ENCODE assay signal across 25 cellular contexts in the genomic region with DNA sequence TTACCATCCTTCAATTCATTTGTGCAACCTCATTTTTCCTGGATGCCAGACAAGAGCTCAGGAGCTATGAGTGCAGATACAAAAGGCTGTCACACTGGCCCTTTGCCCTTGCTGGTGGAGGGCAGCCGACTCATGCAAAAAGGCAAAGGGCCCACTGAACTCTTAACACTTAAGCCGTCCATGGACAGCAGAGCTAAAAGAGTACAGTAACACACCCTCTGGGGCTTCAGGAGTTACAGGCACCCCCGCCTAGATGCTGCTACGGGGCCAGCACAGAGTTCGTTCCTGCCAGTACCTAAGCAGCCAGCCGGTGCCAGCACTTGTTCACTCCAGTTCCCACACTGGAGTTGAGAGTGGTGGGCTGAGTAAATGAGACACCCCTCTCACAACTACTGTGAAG.
"Had no signal": no experiment of that assay in that cellular context is flagged by ENCODE, and none has a peak within 500 bp of the region (broad histone marks: within the 10 kb centered on the region; RNA-seq: fewer than 3 reads in every experiment).

No MANE protein-coding gene starts in this region.

- H3K27ac ChIP-seq: adrenal gland, body of pancreas, breast epithelium, SJCRH30, SK-N-MC had no signal

- H3K27me3 Mint-ChIP-seq: activated CD4-positive, alpha-beta T cell treated with anti-CD3 and anti-CD28 coated beads, Interleukin-2, amount 10 ng/mL, durations not matched to agents 24 days and 14 days; activated CD8-positive, alpha-beta T cell treated with anti-CD3 and anti-CD28 coated beads for 36 hours had no signal

- DNase-seq: activated CD4-positive, alpha-beta T cell treated with anti-CD3 and anti-CD28 coated beads, Interleukin-2, amount 10 ng/mL, durations not matched to agents 24 days and 14 days; activated CD4-positive, alpha-beta T cell treated with anti-CD3 and anti-CD28 coated beads, Interleukin-2, amount 50 U/mL, for 4 hours; activated CD8-positive, alpha-beta T cell treated with anti-CD3 and anti-CD28 coated beads for 36 hours; activated gamma-delta T cell treated with Interleukin-2 at 50 U/mL for 16 hours; activated naive CD4-positive, alpha-beta T cell treated with anti-CD3 and anti-CD28 coated beads for 36 hours; activated T-cell treated with anti-CD3 and anti-CD28 coated beads for 4 hours; activated T-cell treated with anti-CD3 and anti-CD28 coated beads, Interleukin-2, amount 50 U/mL, for 4 hours; adrenal gland; body of pancreas; NCI-H1048; NCI-H1105 treated with DMSO at 0.1 percent for 48 hours; NCI-H1436; NCI-H1694 treated with DMSO at 0.1 percent for 48 hours; NCI-H2029; NCI-H345; NCI-H524 treated with DMSO at 0.1 percent for 48 hours; SHP77; SJCRH30; T1000 had no signal

- H3K4me3 Mint-ChIP-seq: activated CD4-positive, alpha-beta T cell treated with anti-CD3 and anti-CD28 coated beads, Interleukin-2, amount 10 ng/mL, durations not matched to agents 24 days and 14 days; activated CD8-positive, alpha-beta T cell treated with anti-CD3 and anti-CD28 coated beads for 36 hours; activated naive CD4-positive, alpha-beta T cell treated with anti-CD3 and anti-CD28 coated beads for 36 hours; activated T-cell treated with anti-CD3 and anti-CD28 coated beads, Interleukin-2, amount 50 U/mL, for 4 hours; activated T-helper 1 cell treated with anti-CD3 and anti-CD28 coated beads, Interleukin-12 subunit alpha, Interleukin-12 subunit beta, Interleukin-2, Interleukin-4 antibody, amounts not matched to agents 30 ng/mL and 10 ng/mL and 1 ng/mL, durations not matched to agents 14 hours and 24 hours and 36 hours had no signal

- H3K9me3 Mint-ChIP-seq: activated CD8-positive, alpha-beta T cell treated with anti-CD3 and anti-CD28 coated beads for 36 hours; activated naive CD4-positive, alpha-beta T cell treated with anti-CD3 and anti-CD28 coated beads for 36 hours; activated T-cell treated with anti-CD3 and anti-CD28 coated beads, Interleukin-2, amount 50 U/mL, for 4 hours had no signal

- H3K9me3 ChIP-seq: adrenal gland, body of pancreas, breast epithelium, SJCRH30 had no signal

- H3K36me3 ChIP-seq: adrenal gland, breast epithelium had no signal

- ATAC-seq: activated T-cell treated with anti-CD3 and anti-CD28 coated beads, Interleukin-2, amount 50 U/mL, for 4 hours; body of pancreas; K562; Panc1 had no signal

- H3K4me3 ChIP-seq: adrenal gland, body of pancreas, breast epithelium, K562, SJCRH30, SK-N-MC had no signal

- H3K27ac Mint-ChIP-seq: activated CD4-positive, alpha-beta T cell treated with anti-CD3 and anti-CD28 coated beads, Interleukin-2, amount 10 ng/mL, durations not matched to agents 24 days and 14 days; activated CD8-positive, alpha-beta T cell treated with anti-CD3 and anti-CD28 coated beads for 36 hours; activated naive CD4-positive, alpha-beta T cell treated with anti-CD3 and anti-CD28 coated beads for 36 hours; activated naive CD4-positive, alpha-beta T cell treated with anti-CD3 and anti-CD28 coated beads, Interleukin-2, amount 50 U/mL, for 72 hours; activated T-helper 1 cell treated with anti-CD3 and anti-CD28 coated beads, Interleukin-12 subunit alpha, Interleukin-12 subunit beta, Interleukin-2, Interleukin-4 antibody, amounts not matched to agents 30 ng/mL and 10 ng/mL and 1 ng/mL, durations not matched to agents 14 hours and 24 hours and 36 hours had no signal

- H3K27me3 ChIP-seq: adrenal gland, body of pancreas, breast epithelium, SJCRH30 had no signal

- H3K4me1 ChIP-seq: breast epithelium had no signal
